ENCODE assay signal across 17 cellular contexts in genomic region chr10:110142965-110143364, GRCh38.
A peak's percentile ranks its signal among the peaks of the same experiment; 100 is the strongest.
DNase-seq lines count a peak whose midpoint lies in the region; ATAC-seq, FAIRE-seq and TF ChIP-seq lines count a peak whose summit lies in the region.
"Had no signal": no experiment of that assay in that cellular context is flagged by ENCODE, and none has a peak within 500 bp of the region (broad histone marks: within the 10 kb centered on the region; RNA-seq: fewer than 3 reads in every experiment).

No MANE protein-coding gene starts in this region.

- H3K27ac Mint-ChIP-seq in T-helper 1 cell treated with Interleukin-12 subunit alpha and Interleukin-12 subunit beta and Interleukin-4 antibody, amounts not matched to agents 30 μg/mL and 1 μg/mL, for 36 hours, result peak overlapping the region; percentile 5
- peak overlapping the region; percentile 72 for H3K27ac Mint-ChIP-seq in dendritic cell treated with granulocyte-macrophage colony-stimulating factor and Interleukin-4, amounts not matched to agents 40 ng/mL and 50 ng/mL, for 4 days
- H3K27ac Mint-ChIP-seq in CD14-positive monocyte, result peak overlapping the region in 2 of 7 donors; percentile 37 to 78
- H3K27ac Mint-ChIP-seq: CD4-positive, alpha-beta T cell; GM23338; IgD-negative memory B cell had no signal

- DNase-seq in T-helper 1 cell, result no peak
- peak; percentile 1 for DNase-seq in NCI-H69 (lab: John Stamatoyannopoulos, UW)
- DNase-seq in pancreas, result peak in 1 of 6 donors; percentile 32
- DNase-seq in CD14-positive monocyte (ENCODE audit: low spot score), result no peak
- no peak for DNase-seq in HuH-7.5 (ENCODE audit: low spot score)
- no peak for DNase-seq in DMS153 (lab: John Stamatoyannopoulos, UW)
- DNase-seq: 8988T; AML-193; CD4-positive, alpha-beta T cell; H7 had no signal

- peaks cover 6 to 13% (median 9%) of the 10 kb centered on the region in 3 donors for H3K4me1 ChIP-seq in pancreas

- H3K4me3 Mint-ChIP-seq in T-helper 1 cell treated with Interleukin-12 subunit alpha and Interleukin-12 subunit beta and Interleukin-4 antibody, amounts not matched to agents 30 μg/mL and 1 μg/mL, for 36 hours, result peak overlapping the region; percentile 15
- no peak overlapping the region for H3K4me3 Mint-ChIP-seq in dendritic cell treated with granulocyte-macrophage colony-stimulating factor and Interleukin-4, amounts not matched to agents 40 ng/mL and 50 ng/mL, for 4 days
- H3K4me3 Mint-ChIP-seq in CD14-positive monocyte, result no peak overlapping the region
- H3K4me3 Mint-ChIP-seq: CD4-positive, alpha-beta T cell; GM23338; IgD-negative memory B cell had no signal

- H3K27me3 Mint-ChIP-seq in T-helper 1 cell treated with Interleukin-12 subunit alpha and Interleukin-12 subunit beta and Interleukin-4 antibody, amounts not matched to agents 30 μg/mL and 1 μg/mL, for 36 hours (ENCODE audit: low read depth), result peaks cover 40% of the 10 kb centered on the region
- peaks cover 6% of the 10 kb centered on the region for H3K27me3 Mint-ChIP-seq in dendritic cell treated with granulocyte-macrophage colony-stimulating factor and Interleukin-4, amounts not matched to agents 40 ng/mL and 50 ng/mL, for 4 days
- H3K27me3 Mint-ChIP-seq in CD14-positive monocyte (ENCODE audit: low read depth in 3 of 3), result peaks cover 2 to 12% (median 5%) of the 10 kb centered on the region in 3 donors

- intact Hi-C loops in dendritic cell treated with granulocyte-macrophage colony-stimulating factor and Interleukin-4, amounts not matched to agents 40 ng/mL and 50 ng/mL, for 4 days (cut with micrococcal nuclease), result loop anchor here (5.0 kb wide), 2 partner anchors 34 to 64 kb away; partner anchors contain the start of gene MXI1
- intact Hi-C loops in pancreas (cut with DNase I), result loop anchor here in 1 of 3 donors (10.0 kb wide), 1 partner anchor 52 kb away; no protein-coding TSS in a partner anchor
- intact Hi-C loops in CD14-positive monocyte (cut with micrococcal nuclease), result loop anchor here (5.0 kb wide), 3 partner anchors 64 to 129 kb away; partner anchors contain the start of gene MXI1 (in 1 of the 2)

- ATAC-seq in pancreas, result peak in 3 of 4 donors; percentile 21 to 45 (median 37)

- peaks cover 33% of the 10 kb centered on the region for H3K4me1 Mint-ChIP-seq in T-helper 1 cell treated with Interleukin-12 subunit alpha and Interleukin-12 subunit beta and Interleukin-4 antibody, amounts not matched to agents 30 μg/mL and 1 μg/mL, for 36 hours (ENCODE audit: low read depth)
- peaks cover 32% of the 10 kb centered on the region for H3K4me1 Mint-ChIP-seq in dendritic cell treated with granulocyte-macrophage colony-stimulating factor and Interleukin-4, amounts not matched to agents 40 ng/mL and 50 ng/mL, for 4 days (ENCODE audit: low read depth)
- peaks cover 48% of the 10 kb centered on the region for H3K4me1 Mint-ChIP-seq in CD14-positive monocyte

- H3K36me3 Mint-ChIP-seq in T-helper 1 cell treated with Interleukin-12 subunit alpha and Interleukin-12 subunit beta and Interleukin-4 antibody, amounts not matched to agents 30 μg/mL and 1 μg/mL, for 36 hours (ENCODE audit: low read depth), result peaks cover 11% of the 10 kb centered on the region
- peaks cover 6% of the 10 kb centered on the region for H3K36me3 Mint-ChIP-seq in dendritic cell treated with granulocyte-macrophage colony-stimulating factor and Interleukin-4, amounts not matched to agents 40 ng/mL and 50 ng/mL, for 4 days (ENCODE audit: low read depth)
- H3K36me3 Mint-ChIP-seq in CD14-positive monocyte, result peaks cover 2 to 5% of the 10 kb centered on the region in 2 donors
- H3K36me3 Mint-ChIP-seq: IgD-negative memory B cell had no signal

- TF ChIP-seq CTCF in pancreas (IDR thresholded peaks at IDR 0.05) (no peak), CD14-positive monocyte (IDR thresholded peaks at IDR 0.05) (no peak)

- H3K4me3 ChIP-seq in pancreas, result no peak overlapping the region
- H3K4me3 ChIP-seq: BLaER1 treated with 17β-estradiol and CSF1 and Interleukin-3, amounts not matched to agents 10 nM and 100 nM; GM23338 had no signal

- H3K27ac ChIP-seq in pancreas, result no peak overlapping the region
- H3K27ac ChIP-seq: KMS-11 had no signal

- no peak for FAIRE-seq in pancreas (lab: Jason Lieb, UNC)
- FAIRE-seq: D721Med had no signal

- H3K9me3 Mint-ChIP-seq in T-helper 1 cell treated with Interleukin-12 subunit alpha and Interleukin-12 subunit beta and Interleukin-4 antibody, amounts not matched to agents 30 μg/mL and 1 μg/mL, for 36 hours, result no peaks in the 10 kb centered on the region
- H3K9me3 Mint-ChIP-seq in dendritic cell treated with granulocyte-macrophage colony-stimulating factor and Interleukin-4, amounts not matched to agents 40 ng/mL and 50 ng/mL, for 4 days, result no peaks in the 10 kb centered on the region
- H3K9me3 Mint-ChIP-seq in CD14-positive monocyte, result peaks cover 0 to 5% (median 0%) of the 10 kb centered on the region in 7 donors
- H3K9me3 Mint-ChIP-seq: CD4-positive, alpha-beta T cell; GM23338; IgD-negative memory B cell had no signal

- WGBS in pancreas, 2 donors, result 65 to 67% methylated on average over 6 of the region's 6 CpGs

- H3K27me3 ChIP-seq in pancreas, result no peaks in the 10 kb centered on the region

- no peaks in the 10 kb centered on the region for H3K36me3 ChIP-seq in pancreas

- no peaks in the 10 kb centered on the region for H3K9me3 ChIP-seq in pancreas
- H3K9me3 ChIP-seq: BLaER1 treated with 17β-estradiol and CSF1 and Interleukin-3, amounts not matched to agents 10 nM and 100 nM had no signal
